Comparison of ENCODE assay signal across 17 cellular contexts in the genomic region with DNA sequence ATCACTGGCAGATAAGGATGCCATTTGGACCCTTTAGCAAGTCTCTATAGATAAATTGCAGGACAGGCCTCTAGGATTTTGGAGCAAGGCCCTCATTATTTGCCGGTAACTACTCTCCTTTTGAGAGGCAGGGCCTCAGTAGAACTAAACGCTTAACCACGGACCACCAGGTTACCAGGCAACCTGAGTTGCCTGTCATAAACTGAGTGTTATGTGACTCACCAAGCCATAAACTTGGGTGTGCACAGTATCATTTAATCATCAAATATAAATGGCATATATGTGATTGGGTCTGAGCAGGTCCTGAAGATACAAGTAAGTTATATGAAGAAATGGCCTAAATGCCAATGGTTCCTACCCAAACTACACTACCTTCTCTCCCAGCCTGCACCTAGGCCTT.
DNase-seq lines count a peak whose midpoint lies in the region; ATAC-seq and TF ChIP-seq lines count a peak whose summit lies in the region.
"Had no signal": no experiment of that assay in that cellular context is flagged by ENCODE, and none has a peak within 500 bp of the region (broad histone marks: within the 10 kb centered on the region; RNA-seq: fewer than 3 reads in every experiment).

No MANE protein-coding gene starts in this region.

- H3K4me1 Mint-ChIP-seq in activated T-helper 17 cell treated with anti-CD3 and anti-CD28 coated beads, Interleukin-2, amount 50 U/mL, for 72 hours, result no peaks in the 10 kb centered on the region
- H3K4me1 Mint-ChIP-seq: CD4-positive, CD25-positive, alpha-beta regulatory T cell; CD8-positive, alpha-beta memory T cell; H9 had no signal

- TF ChIP-seq CTCF in foreskin keratinocyte (conservative IDR thresholded peaks at IDR 0.05) (no peak), mucosa of descending colon (IDR thresholded peaks at IDR 0.05) (no peak)

- no peaks in the 10 kb centered on the region for H3K36me3 Mint-ChIP-seq in activated T-helper 17 cell treated with anti-CD3 and anti-CD28 coated beads, Interleukin-2, amount 50 U/mL, for 72 hours (ENCODE audit: low read depth)
- H3K36me3 Mint-ChIP-seq: CD4-positive, CD25-positive, alpha-beta regulatory T cell; CD8-positive, alpha-beta memory T cell had no signal

- H3K27me3 ChIP-seq in foreskin keratinocyte (no peaks in the 10 kb centered on the region), MG63 (no peaks in the 10 kb centered on the region)
- H3K27me3 ChIP-seq: BE2C had no signal

- H3K27ac Mint-ChIP-seq in activated T-helper 17 cell treated with anti-CD3 and anti-CD28 coated beads, Interleukin-2, amount 50 U/mL, for 72 hours, result no peak overlapping the region
- H3K27ac Mint-ChIP-seq: CD4-positive, CD25-positive, alpha-beta regulatory T cell; CD8-positive, alpha-beta memory T cell; H9 had no signal

- H3K4me1 ChIP-seq in foreskin keratinocyte, result no peaks in the 10 kb centered on the region
- H3K4me1 ChIP-seq in mucosa of descending colon (ENCODE audit: low read depth), result no peaks in the 10 kb centered on the region
- H3K4me1 ChIP-seq: BE2C had no signal

- H3K4me3 ChIP-seq in mucosa of descending colon, result no peak overlapping the region
- H3K4me3 ChIP-seq in MG63, result no peak overlapping the region

- H3K27ac ChIP-seq in foreskin keratinocyte, result no peak overlapping the region

- H3K9me3 ChIP-seq in mucosa of descending colon (no peaks in the 10 kb centered on the region), MG63 (no peaks in the 10 kb centered on the region)
- H3K9me3 ChIP-seq: BE2C had no signal

- DNase-seq in M059J (ENCODE audit: low read depth), result peak; percentile 3
- DNase-seq in foreskin keratinocyte, result no peak
- DNase-seq in mucosa of descending colon, result peak in 1 of 3 donors; percentile 8
- DNase-seq in retina, result no peak
- DNase-seq in MG63, result no peak
- DNase-seq: ACHN; BE2C; C1 segment of cervical spinal cord; CD4-positive, CD25-positive, alpha-beta regulatory T cell; CD8-positive, alpha-beta memory T cell; COR-L47; DMS 273 treated with DMSO at 0.1 percent for 48 hours; DMS53; GDM1; H9 had no signal

- H3K27me3 Mint-ChIP-seq in activated T-helper 17 cell treated with anti-CD3 and anti-CD28 coated beads, Interleukin-2, amount 50 U/mL, for 72 hours, result no peaks in the 10 kb centered on the region
- H3K27me3 Mint-ChIP-seq: CD4-positive, CD25-positive, alpha-beta regulatory T cell; CD8-positive, alpha-beta memory T cell had no signal

- H3K36me3 ChIP-seq in mucosa of descending colon (ENCODE audit: low read depth) (no peaks in the 10 kb centered on the region), MG63 (no peaks in the 10 kb centered on the region)
- H3K36me3 ChIP-seq: BE2C had no signal

- H3K4me3 Mint-ChIP-seq in activated T-helper 17 cell treated with anti-CD3 and anti-CD28 coated beads, Interleukin-2, amount 50 U/mL, for 72 hours, result no peak overlapping the region
- H3K4me3 Mint-ChIP-seq: CD4-positive, CD25-positive, alpha-beta regulatory T cell; CD8-positive, alpha-beta memory T cell; H9 had no signal

- H3K9me3 Mint-ChIP-seq in activated T-helper 17 cell treated with anti-CD3 and anti-CD28 coated beads, Interleukin-2, amount 50 U/mL, for 72 hours, result peaks cover 13% of the 10 kb centered on the region
- H3K9me3 Mint-ChIP-seq: H9 had no signal

- intact Hi-C loops in mucosa of descending colon (cut with DNase I, micrococcal nuclease), result no loop called here

- peak; percentile 64 for ATAC-seq in foreskin keratinocyte
- peak; percentile 80 for ATAC-seq in mucosa of descending colon
- no peak for ATAC-seq in GM19035 (IDR thresholded peaks at IDR 0.05; ENCODE audit: unreplicated experiment)
- no peak for ATAC-seq in activated T-helper 17 cell treated with anti-CD3 and anti-CD28 coated beads, Interleukin-2, amount 50 U/mL, for 72 hours (replicated peaks)

Comparison
In these comparisons a context has a peak if more than half of its experiments do, and no peak if none do; other contexts are left out.
1. ATAC-seq: peak in foreskin keratinocyte (single experiment) and mucosa of descending colon (single experiment); none in GM19035 (single experiment) and activated T-helper 17 cell treated with anti-CD3 and anti-CD28 coated beads, Interleukin-2, amount 50 U/mL, for 72 hours (single experiment).